In genomic region chr2:46555011-46555410, GRCh38 we compare ENCODE assay signal across 8 cellular contexts. TPM values are rescaled to one million over a fixed set of nuclear protein-coding genes. Genes with fewer than 3 reads are reported as not detected.
DNase-seq lines count a peak whose midpoint lies in the region; ATAC-seq and TF ChIP-seq lines count a peak whose summit lies in the region.

No MANE protein-coding gene starts in this region.

- H3K4ac ChIP-seq in H9 (ENCODE audit: low read depth, low read length), result no peak overlapping the region

- no peaks in the 10 kb centered on the region for H3K23me2 ChIP-seq in H9 (ENCODE audit: insufficient read length, low read depth, low read length, poor library complexity, severe bottlenecking)

- no peak overlapping the region for H3T11ph ChIP-seq in H9 (ENCODE audit: low read length)

- H3K14ac ChIP-seq in H9 (ENCODE audit: insufficient read depth, low read length), result no peak overlapping the region

- no peak overlapping the region for H2BK5ac ChIP-seq in H9 (ENCODE audit: insufficient read length, low read length)

- no peak overlapping the region for H3K23ac ChIP-seq in H9 (ENCODE audit: insufficient read length, low read depth, low read length)

- H2AK5ac ChIP-seq in H9 (ENCODE audit: insufficient read length, low read length), result no peak overlapping the region

- no peaks in the 10 kb centered on the region for H3K9me3 ChIP-seq in H9 (ENCODE audit: control insufficient read depth, low read depth, low read length)

- H3K4me3 ChIP-seq in kidney epithelial cell (ENCODE audit: low read depth, low read length), result no peak overlapping the region

- H3K9me3 Mint-ChIP-seq in H9, result peaks cover 13 to 17% of the 10 kb centered on the region in 2 experiments
- H3K9me3 Mint-ChIP-seq in activated T-helper 17 cell treated with anti-CD3 and anti-CD28 coated beads, Interleukin-2, amount 50 U/mL, for 72 hours, result peaks cover 3% of the 10 kb centered on the region

- H2BK20ac ChIP-seq in H9 (ENCODE audit: low read depth, low read length, poor library complexity, severe bottlenecking), result no peak overlapping the region

- no peak overlapping the region for H2BK120ac ChIP-seq in H9 (ENCODE audit: low read depth, low read length, poor library complexity, severe bottlenecking)

- no CpG with 5 or more reads among the region's 8 CpGs for WGBS in H9 (ENCODE audit: extremely low coverage, insufficient read length, low lambda C conversion rate)

- H3K27me3 ChIP-seq in H9 (ENCODE audit: insufficient read depth, low read length), result no peaks in the 10 kb centered on the region
- no peaks in the 10 kb centered on the region for H3K27me3 ChIP-seq in kidney epithelial cell (ENCODE audit: control insufficient read depth, insufficient read depth, low read length)

- H3K79me2 ChIP-seq in H9 (ENCODE audit: insufficient read depth, low read length), result peaks cover 2% of the 10 kb centered on the region; the same call in 1 of the 2 replicates

- H3K4me1 ChIP-seq in H9 (ENCODE audit: insufficient read depth, low read length), result peaks cover 9% of the 10 kb centered on the region; the same call in 1 of the 2 replicates

- H3K56ac ChIP-seq in H9 (ENCODE audit: insufficient read length, low read depth, low read length), result no peak overlapping the region

- peak; percentile 50 for ATAC-seq in activated T-helper 17 cell treated with anti-CD3 and anti-CD28 coated beads, Interleukin-2, amount 50 U/mL, for 72 hours (replicated peaks)
- ATAC-seq in GM21526 (IDR thresholded peaks at IDR 0.05; ENCODE audit: low FRiP score, unreplicated experiment), result no peak

- peaks cover 16 to 31% (median 22%) of the 10 kb centered on the region in 3 experiments for H3K36me3 Mint-ChIP-seq in H9 (ENCODE audit: insufficient read depth in 1 of 3, low read depth in 3 of 3)
- H3K36me3 Mint-ChIP-seq in activated T-helper 17 cell treated with anti-CD3 and anti-CD28 coated beads, Interleukin-2, amount 50 U/mL, for 72 hours (ENCODE audit: low read depth), result peaks cover 6% of the 10 kb centered on the region

- TF ChIP-seq CTCF in 22Rv1 (IDR thresholded peaks at IDR 0.05), result peak; percentile 17; the same call in 1 of the 2 replicates
- peak; percentile 81 for TF ChIP-seq CTCF in H9 (conservative IDR thresholded peaks at IDR 0.05)
- TF ChIP-seq CTCF in kidney epithelial cell (IDR thresholded peaks at IDR 0.05; ENCODE audit: insufficient read depth, low read length, poor library complexity, severe bottlenecking), result peak; percentile 26

- H3K36me3 ChIP-seq in kidney epithelial cell (ENCODE audit: control insufficient read depth, insufficient read depth, low read length), result no peaks in the 10 kb centered on the region

- no peak overlapping the region for H2BK12ac ChIP-seq in H9 (ENCODE audit: insufficient read length, low read depth, low read length)

- peaks cover 4% of the 10 kb centered on the region for H3K79me1 ChIP-seq in H9 (ENCODE audit: insufficient read depth, low read depth, low read length, poor library complexity, severe bottlenecking)

- H3K18ac ChIP-seq in H9 (ENCODE audit: insufficient read length, low read depth, low read length), result no peak overlapping the region

- no peaks in the 10 kb centered on the region for H3K27me3 Mint-ChIP-seq in H9 (ENCODE audit: low read depth)
- H3K27me3 Mint-ChIP-seq in activated T-helper 17 cell treated with anti-CD3 and anti-CD28 coated beads, Interleukin-2, amount 50 U/mL, for 72 hours, result no peaks in the 10 kb centered on the region

- H4K20me1 ChIP-seq in H9 (ENCODE audit: control insufficient read depth, insufficient read depth, insufficient read length), result no peaks in the 10 kb centered on the region

- no peak overlapping the region for H2BK15ac ChIP-seq in H9 (ENCODE audit: low read depth, low read length)

- no peak overlapping the region for H3K4me2 ChIP-seq in H9 (ENCODE audit: insufficient read depth, insufficient read length, low read length)

- H3K4me1 Mint-ChIP-seq in H9, result peaks cover 31 to 41% of the 10 kb centered on the region in 2 experiments
- H3K4me1 Mint-ChIP-seq in activated T-helper 17 cell treated with anti-CD3 and anti-CD28 coated beads, Interleukin-2, amount 50 U/mL, for 72 hours, result no peaks in the 10 kb centered on the region

- H3K27ac ChIP-seq in 22Rv1 (no peak overlapping the region), H9 (ENCODE audit: insufficient read length, low read depth, low read length) (no peak overlapping the region)

- no peak overlapping the region for H3K9ac ChIP-seq in H9 (ENCODE audit: extremely low read depth, insufficient read length, low read length)

- H2AFZ ChIP-seq in H9 (ENCODE audit: low read length), result no peak overlapping the region

- no peak overlapping the region for H4K5ac ChIP-seq in H9 (ENCODE audit: insufficient read length, low read depth, low read length)

- no peak overlapping the region for H4K8ac ChIP-seq in H9 (replicated peaks; ENCODE audit: insufficient read length, low read depth, low read length)

- peak overlapping the region; percentile 26 to 59 (median 38); a peak in 4 of 7 replicates for H3K27ac Mint-ChIP-seq in H9
- no peak overlapping the region for H3K27ac Mint-ChIP-seq in activated T-helper 17 cell treated with anti-CD3 and anti-CD28 coated beads, Interleukin-2, amount 50 U/mL, for 72 hours

- H3K4me3 Mint-ChIP-seq in H9, result peak overlapping the region in 1 of 2 experiments; percentile 28; a peak in 3 of 5 replicates
- H3K4me3 Mint-ChIP-seq in activated T-helper 17 cell treated with anti-CD3 and anti-CD28 coated beads, Interleukin-2, amount 50 U/mL, for 72 hours, result no peak overlapping the region

- DNase-seq in H9 (peak; percentile 69), kidney epithelial cell (ENCODE audit: low read depth) (no peak), NOMO-1 treated with DMSO at 0.1 percent for 48 hours (lab: John Stamatoyannopoulos, UW; ENCODE audit: unreplicated experiment) (no peak), NCI-H748 treated with DMSO at 0.1 percent for 48 hours (lab: John Stamatoyannopoulos, UW) (no peak)
- DNase-seq in activated CD4-positive, CD25-positive, alpha-beta regulatory T cell treated with anti-CD3 and anti-CD28 coated beads, Interleukin-2, amount 50 U/mL, for 72 hours, result no peak

- H4K91ac ChIP-seq in H9 (ENCODE audit: insufficient read length, low read depth, low read length), result no peak overlapping the region

RNA-seq across cellular contexts. Expression of gene ATP6V1E2, which starts 12.6 kb away (rescaled TPM):
- total RNA-seq in H9 (2021) (6.3 and 6.9 TPM in 2 replicates), kidney epithelial cell (6.4 and 10.1 TPM in 2 replicates)
- 1 to 10 TPM; 2.2 to 5.2 TPM for total RNA-seq in activated T-helper 17 cell treated with anti-CD3 and anti-CD28 coated beads, Interleukin-2, amount 50 U/mL, for 72 hours

RNA-seq across cellular contexts. Expression of gene RHOQ, which starts 12.7 kb away (rescaled TPM):
- total RNA-seq in H9 (2021) (39.9 and 41.5 TPM in 2 replicates), kidney epithelial cell (70.6 and 70.7 TPM in 2 replicates)
- total RNA-seq in activated T-helper 17 cell treated with anti-CD3 and anti-CD28 coated beads, Interleukin-2, amount 50 U/mL, for 72 hours, result 1 to 10 TPM; 5.2 to 8.4 TPM

Comparison
In these comparisons a context has a peak if more than half of its experiments do, and no peak if none do; other contexts are left out.
1. CTCF ChIP-seq: peak in every context shown above with its lines; median percentile 81 in H9; 26 in kidney epithelial cell; 17 in 22Rv1.